ENCODE assay signal across 24 cellular contexts in genomic region chr1:74392186-74392585, GRCh38.
"Had no signal": no experiment of that assay in that cellular context is flagged by ENCODE, and none has a peak within 500 bp of the region (broad histone marks: within the 10 kb centered on the region; RNA-seq: fewer than 3 reads in every experiment).

No MANE protein-coding gene starts in this region.

- H3K27ac Mint-ChIP-seq: memory B cell; natural killer cell; stimulated activated naive CD8-positive, alpha-beta T cell treated with anti-CD3 and anti-CD28 coated beads, Interleukin-15, amount 100 ng/mL, for 72 hours had no signal

- H3K36me3 ChIP-seq: neutrophil, pancreas, suprapubic skin, transverse colon, vagina had no signal

- H3K27me3 ChIP-seq: dorsolateral prefrontal cortex, neutrophil, pancreas, suprapubic skin, transverse colon, vagina had no signal

- H3K27me3 Mint-ChIP-seq: stimulated activated naive CD8-positive, alpha-beta T cell treated with anti-CD3 and anti-CD28 coated beads, Interleukin-15, amount 100 ng/mL, for 72 hours had no signal

- DNase-seq: dorsolateral prefrontal cortex; effector CD4-positive, alpha-beta T cell; foreskin melanocyte; glutamatergic neuron; left colon; natural killer cell; pancreas; retina; stimulated activated CD4-positive, alpha-beta T cell treated with anti-CD3 and anti-CD28 coated beads, Interleukin-12 subunit alpha, Interleukin-12 subunit beta, amount 100 ng/mL, for 4 hours; stimulated activated CD4-positive, alpha-beta T cell treated with anti-CD3 and anti-CD28 coated beads, Interleukin-1b, Interleukin-23, amount 100 ng/mL, for 48 hours; stimulated activated CD4-positive, alpha-beta T cell treated with anti-CD3 and anti-CD28 coated beads, Interleukin-4, amount 100 ng/mL, for 1 hour; stimulated activated CD8-positive, alpha-beta memory T cell treated with anti-CD3 and anti-CD28 coated beads, Interleukin-4, amount 100 ng/mL, for 48 hours; stimulated activated naive CD4-positive, alpha-beta T cell; stimulated activated naive CD8-positive, alpha-beta T cell treated with anti-CD3 and anti-CD28 coated beads, Interleukin-15, amount 100 ng/mL, for 72 hours; transverse colon had no signal

- H3K9me3 Mint-ChIP-seq: memory B cell; stimulated activated naive CD8-positive, alpha-beta T cell treated with anti-CD3 and anti-CD28 coated beads, Interleukin-15, amount 100 ng/mL, for 72 hours had no signal

- H3K9me3 ChIP-seq: neutrophil, pancreas, suprapubic skin, transverse colon, vagina had no signal

- H3K27ac ChIP-seq: dorsolateral prefrontal cortex, epithelial cell of prostate, neutrophil, pancreas, suprapubic skin, transverse colon, vagina had no signal

- H3K4me2 ChIP-seq: smooth muscle cell had no signal

- H3K36me3 Mint-ChIP-seq: memory B cell, natural killer cell had no signal

- ATAC-seq: esophagus mucosa; left colon; natural killer cell; pancreas; sciatic nerve; stimulated activated naive CD8-positive, alpha-beta T cell treated with anti-CD3 and anti-CD28 coated beads, Interleukin-15, amount 100 ng/mL, for 72 hours had no signal

- H3K4me3 Mint-ChIP-seq: memory B cell; natural killer cell; stimulated activated naive CD8-positive, alpha-beta T cell treated with anti-CD3 and anti-CD28 coated beads, Interleukin-15, amount 100 ng/mL, for 72 hours had no signal

- H3K4me1 ChIP-seq: pancreas, suprapubic skin, vagina had no signal

- H3K4me3 ChIP-seq: dorsolateral prefrontal cortex, lung, pancreas, smooth muscle cell, suprapubic skin, transverse colon, vagina had no signal

- H3K4me1 Mint-ChIP-seq: natural killer cell; stimulated activated naive CD8-positive, alpha-beta T cell treated with anti-CD3 and anti-CD28 coated beads, Interleukin-15, amount 100 ng/mL, for 72 hours had no signal
